In the genomic region with DNA sequence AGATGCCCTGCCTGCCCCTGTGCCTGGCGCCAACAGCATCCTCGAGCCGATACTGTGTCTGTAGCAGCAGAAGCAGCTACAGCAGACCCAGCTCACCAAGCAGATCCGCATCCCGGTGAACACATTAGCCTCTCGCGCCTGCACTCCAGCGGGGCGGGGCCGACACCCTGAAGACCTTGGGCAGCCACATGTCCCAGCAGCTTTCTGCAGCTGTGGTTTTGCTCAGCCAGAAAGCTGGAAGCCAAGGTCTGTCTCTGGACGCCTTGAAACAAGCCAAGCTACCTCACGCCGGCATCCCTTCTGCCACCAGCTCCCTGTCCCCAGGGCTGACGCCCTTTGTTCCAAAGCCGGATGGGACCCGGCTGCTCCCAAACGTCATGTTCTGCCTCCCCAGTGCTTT, we compare ENCODE assay signal across 15 cellular contexts. TPM values are rescaled to one million over a fixed set of nuclear protein-coding genes. Genes with fewer than 3 reads are reported as not detected.
A peak's percentile ranks its signal among the peaks of the same experiment; 100 is the strongest.
DNase-seq lines count a peak whose midpoint lies in the region; ATAC-seq and TF ChIP-seq lines count a peak whose summit lies in the region.
"Had no signal": no experiment of that assay in that cellular context is flagged by ENCODE, and none has a peak within 500 bp of the region (broad histone marks: within the 10 kb centered on the region; RNA-seq: fewer than 3 reads in every experiment).

No MANE protein-coding gene starts in this region.

- no peak overlapping the region for H3K27ac Mint-ChIP-seq in osteocyte (ENCODE audit: unreplicated experiment)
- H3K27ac Mint-ChIP-seq in MCF 10A (ENCODE audit: low read depth, unreplicated experiment) = no peak overlapping the region
- H3K27ac Mint-ChIP-seq: B cell; CD4-positive, alpha-beta T cell had no signal

- H3K9me3 Mint-ChIP-seq in osteocyte (ENCODE audit: unreplicated experiment) = no peaks in the 10 kb centered on the region
- no peaks in the 10 kb centered on the region for H3K9me3 Mint-ChIP-seq in MCF 10A (ENCODE audit: unreplicated experiment)
- H3K9me3 Mint-ChIP-seq: CD4-positive, alpha-beta T cell had no signal

- TF ChIP-seq CTCF in osteocyte (IDR thresholded peaks at IDR 0.05) (no peak), MCF 10A (IDR thresholded peaks at IDR 0.05; ENCODE audit: unreplicated experiment) (no peak)

- H3K4me1 Mint-ChIP-seq in osteocyte (ENCODE audit: unreplicated experiment) (no peaks in the 10 kb centered on the region), MCF 10A (ENCODE audit: insufficient read depth, unreplicated experiment) (no peaks in the 10 kb centered on the region)
- H3K4me1 Mint-ChIP-seq: B cell had no signal

- no TSS peak for BruUV-seq in MCF 10A (replicated peaks; lab: Mats Ljungman, UMichigan)

- POLR2A ChIA-PET in MCF 10A (lab: Yijun Ruan, JAX) = no interaction called here

- H3K36me3 Mint-ChIP-seq in osteocyte (ENCODE audit: unreplicated experiment) = no peaks in the 10 kb centered on the region
- H3K36me3 Mint-ChIP-seq in MCF 10A (ENCODE audit: insufficient read depth, unreplicated experiment) = no peaks in the 10 kb centered on the region

- H3K27me3 Mint-ChIP-seq in osteocyte (ENCODE audit: unreplicated experiment) (peaks cover 7% of the 10 kb centered on the region), MCF 10A (ENCODE audit: insufficient read depth, unreplicated experiment) (no peaks in the 10 kb centered on the region)
- H3K27me3 Mint-ChIP-seq: CD4-positive, alpha-beta T cell had no signal

- intact Hi-C loops in left ventricle myocardium superior (cut with micrococcal nuclease) (no loop called here), sciatic nerve (cut with DNase I) (no loop called here), MCF 10A (cut with micrococcal nuclease) (no loop called here)

- no peak overlapping the region for H3K4me3 Mint-ChIP-seq in osteocyte (ENCODE audit: unreplicated experiment)
- H3K4me3 Mint-ChIP-seq in MCF 10A (ENCODE audit: unreplicated experiment) = no peak overlapping the region
- H3K4me3 Mint-ChIP-seq: B cell; CD4-positive, alpha-beta T cell had no signal

- CTCF ChIA-PET in MCF 10A (lab: Yijun Ruan, JAX) = interaction anchor here (0.8 to 1.3 kb wide), 3 partner anchors 9 to 65 kb away, joined by 3 read pairs; no protein-coding TSS in a partner anchor

- DNase-seq in NCI-H748 (lab: John Stamatoyannopoulos, UW; ENCODE audit: unreplicated experiment) = peak; percentile 71
- peak; percentile 14 for DNase-seq in RPMI8226
- peak; percentile 79 for DNase-seq in left ventricle myocardium superior
- no peak for DNase-seq in sciatic nerve (ENCODE audit: low spot score)
- DNase-seq in osteocyte (ENCODE audit: extremely low spot score, unreplicated experiment) = no peak
- DNase-seq in OCI-M2 (lab: John Stamatoyannopoulos, UW; ENCODE audit: unreplicated experiment) = no peak
- no peak for DNase-seq in COR-L47 (lab: John Stamatoyannopoulos, UW)
- no peak for DNase-seq in MCF 10A (ENCODE audit: unreplicated experiment)
- DNase-seq: C1 segment of cervical spinal cord; CD4-positive, alpha-beta T cell; DMS153; DMS79 treated with DMSO at 0.1 percent for 48 hours; EL had no signal

- ATAC-seq in left ventricle myocardium superior (peak; percentile 96), sciatic nerve (peak; percentile 77)

RNA-seq across cellular contexts. Expression of a gene that starts 59.6 kb away (rescaled TPM):
- total RNA-seq in left ventricle myocardium superior (not detected), sciatic nerve (not detected), osteocyte (not detected in 2 replicates), MCF 10A (2022) (0.10 TPM in 1 of 2 replicates, not detected in the other)
- total RNA-seq: B cell; CD4-positive, alpha-beta T cell; H1 had no signal

Comparison
In these comparisons a context has a peak if more than half of its experiments do, and no peak if none do; other contexts are left out.
1. DNase-seq: peak in NCI-H748 (single experiment), RPMI8226 (single experiment) and left ventricle myocardium superior (single experiment); none in sciatic nerve (single experiment), osteocyte (single experiment), OCI-M2 (single experiment), COR-L47 (single experiment) and MCF 10A (single experiment).